Comparison of ENCODE assay signal across 8 cellular contexts in the genomic region with DNA sequence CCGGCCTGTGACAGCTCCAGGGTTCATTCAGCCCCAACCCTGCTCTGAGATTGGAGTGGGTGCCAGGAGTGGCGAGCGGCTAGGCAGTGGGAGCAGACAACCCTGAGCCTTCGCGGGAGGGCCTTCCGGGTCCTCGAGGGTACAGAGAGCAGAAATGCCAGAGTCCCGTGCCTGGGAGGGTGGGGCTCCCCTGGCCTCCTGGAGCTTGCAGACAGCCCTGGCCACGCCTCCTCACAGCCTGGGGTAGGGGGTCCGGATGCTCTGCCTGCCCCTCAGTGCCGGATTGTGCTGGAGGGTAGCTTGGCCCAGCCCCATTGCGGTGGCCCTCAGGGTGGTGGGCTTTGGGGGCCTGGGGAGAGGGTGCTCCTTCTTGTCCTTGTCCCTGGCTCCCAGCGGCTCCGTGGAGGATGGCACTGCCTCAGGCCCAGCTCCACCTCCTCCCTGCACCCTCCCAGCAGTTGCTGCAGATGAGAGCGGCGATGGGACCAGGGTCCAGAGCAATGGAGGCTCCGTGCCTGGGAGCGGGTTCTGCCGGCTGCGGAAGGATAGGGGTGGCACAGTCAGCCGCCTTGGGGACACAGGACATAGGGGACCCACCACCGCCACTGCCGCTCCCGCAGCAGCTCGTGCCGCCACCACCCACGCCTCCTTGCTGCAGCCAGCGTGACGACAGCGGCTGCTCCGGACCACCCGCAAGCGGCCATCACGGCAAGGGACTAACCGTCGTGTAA. TPM values are rescaled to one million over a fixed set of nuclear protein-coding genes. Genes with fewer than 3 reads are reported as not detected.
DNase-seq lines count a peak whose midpoint lies in the region; ATAC-seq and TF ChIP-seq lines count a peak whose summit lies in the region.

No MANE protein-coding gene starts in this region.

- ATAC-seq in GM18907 (IDR thresholded peaks at IDR 0.05; ENCODE audit: unreplicated experiment), result peak; percentile 63
- ATAC-seq in HG03442 (IDR thresholded peaks at IDR 0.05; ENCODE audit: unreplicated experiment), result peak; percentile 75

- no peak overlapping the region for H3K27ac ChIP-seq in thymus (ENCODE audit: low read depth)

- TF ChIP-seq CTCF in BJ (IDR thresholded peaks at IDR 0.05; ENCODE audit: insufficient read depth, low read depth, low read length), result no peak
- TF ChIP-seq CTCF in astrocyte of the spinal cord (IDR thresholded peaks at IDR 0.05; ENCODE audit: low read depth, low read length), result no peak

- no peaks in the 10 kb centered on the region for H3K9me3 ChIP-seq in thymus (ENCODE audit: control insufficient read depth)

- DNase-seq in BJ (ENCODE audit: low read depth) (no peak), astrocyte of the spinal cord (ENCODE audit: low read depth, low spot score) (no peak), left kidney (ENCODE audit: low read depth, low spot score) (peak; percentile 74), NCI-H128 (lab: John Stamatoyannopoulos, UW; ENCODE audit: unreplicated experiment) (no peak)
- DNase-seq in effector CD8-positive, alpha-beta T cell (lab: John Stamatoyannopoulos, UW), result no peak

- no peaks in the 10 kb centered on the region for H3K36me3 ChIP-seq in BJ (ENCODE audit: control insufficient read depth, insufficient read depth, low read length)
- H3K36me3 ChIP-seq in thymus (ENCODE audit: control insufficient read depth, insufficient read depth), result no peaks in the 10 kb centered on the region

- in situ Hi-C loops in astrocyte of the spinal cord (cut with HindIII; ENCODE audit: low sequenced_read_pairs), result no loop called here

- H3K4me1 ChIP-seq in thymus (ENCODE audit: control insufficient read depth, insufficient read depth, low read length), result no peaks in the 10 kb centered on the region

- H3K27me3 ChIP-seq in BJ (ENCODE audit: control insufficient read depth, insufficient read depth, low read length), result peaks cover 6% of the 10 kb centered on the region
- H3K27me3 ChIP-seq in thymus (ENCODE audit: control insufficient read depth, insufficient read depth), result no peaks in the 10 kb centered on the region

- CTCF ChIA-PET in BJ (lab: Yijun Ruan, JAX), result interaction anchor here (3.4 kb wide), 1 partner anchor 118 kb away, joined by 25 read pairs; no protein-coding TSS in a partner anchor

- H3K4me3 ChIP-seq in BJ (ENCODE audit: low read depth, low read length) (peak overlapping the region; percentile 36), astrocyte of the spinal cord (ENCODE audit: low read depth, low read length) (peak overlapping the region; percentile 49), thymus (ENCODE audit: low read length) (peak overlapping the region; percentile 14)

- 19% methylated on average over 36 of the region's 36 CpGs for WGBS in thymus

- POLR2A ChIA-PET in BJ (lab: Charles Lee), result no interaction called here

RNA-seq across cellular contexts. Expression of a gene that starts 34.9 kb away (rescaled TPM):
- not detected in 2 replicates for polyA plus RNA-seq in BJ (2011; rRNA removed)
- polyA minus RNA-seq in BJ (2011; rRNA and poly(A)+ RNA removed), result not detected in 2 replicates
- polyA plus RNA-seq in thymus, result not detected

RNA-seq across cellular contexts. Expression of a gene that starts 39.2 kb away (rescaled TPM):
- polyA plus RNA-seq in BJ (2011; rRNA removed) (6.8 and 7.1 TPM in 2 replicates), thymus (15.8 TPM)
- polyA minus RNA-seq in BJ (2011; rRNA and poly(A)+ RNA removed), result 3.7 and 4.6 TPM in 2 replicates

RNA-seq across cellular contexts. Expression of a gene that starts 49.4 kb away (rescaled TPM):
- polyA plus RNA-seq in BJ (2011; rRNA removed) (not detected in 2 replicates), thymus (not detected)
- not detected in 2 replicates for polyA minus RNA-seq in BJ (2011; rRNA and poly(A)+ RNA removed)

RNA-seq across cellular contexts. Expression of a gene that starts 53.2 kb away (rescaled TPM):
- polyA plus RNA-seq in BJ (2011; rRNA removed) (not detected in 2 replicates), thymus (not detected)
- polyA minus RNA-seq in BJ (2011; rRNA and poly(A)+ RNA removed), result not detected in 2 replicates
